ENCODE assay signal across 12 cellular contexts in the genomic region with DNA sequence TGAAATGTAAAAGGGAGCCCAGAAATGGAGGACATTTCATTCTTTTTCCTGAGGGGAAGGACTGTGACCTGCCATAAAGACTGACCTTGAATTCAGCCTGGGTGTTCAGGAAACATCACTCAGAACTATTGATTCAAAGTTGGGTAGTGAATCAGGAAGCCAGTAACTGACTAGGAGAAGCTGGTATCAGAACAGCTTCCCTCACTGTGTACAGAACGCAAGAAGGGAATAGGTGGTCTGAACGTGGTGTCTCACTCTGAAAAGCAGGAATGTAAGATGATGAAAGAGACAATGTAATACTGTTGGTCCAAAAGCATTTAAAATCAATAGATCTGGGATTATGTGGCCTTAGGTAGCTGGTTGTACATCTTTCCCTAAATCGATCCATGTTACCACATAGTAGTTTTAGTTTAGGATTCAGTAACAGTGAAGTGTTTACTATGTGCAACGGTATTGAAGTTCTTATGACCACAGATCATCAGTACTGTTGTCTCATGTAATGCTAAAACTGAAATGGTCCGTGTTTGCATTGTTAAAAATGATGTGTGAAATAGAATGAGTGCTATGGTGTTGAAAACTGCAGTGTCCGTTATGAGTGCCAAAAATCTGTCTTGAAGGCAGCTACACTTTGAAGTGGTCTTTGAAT. TPM values are rescaled to one million over a fixed set of nuclear protein-coding genes. Genes with fewer than 3 reads are reported as not detected.
DNase-seq lines count a peak whose midpoint lies in the region; ATAC-seq, FAIRE-seq and TF ChIP-seq lines count a peak whose summit lies in the region.
"Had no signal": no experiment of that assay in that cellular context is flagged by ENCODE, and none has a peak within 500 bp of the region (broad histone marks: within the 10 kb centered on the region; RNA-seq: fewer than 3 reads in every experiment).

No MANE protein-coding gene starts in this region.

- H3K9ac ChIP-seq in endothelial cell of umbilical vein (replicated peaks; ENCODE audit: extremely low read depth, insufficient read depth, low read length) (no peak overlapping the region), neural progenitor cell (no peak overlapping the region)

- H3K4me2 ChIP-seq in endothelial cell of umbilical vein (ENCODE audit: insufficient read depth, low read length), result peak overlapping the region; percentile 30
- no peak overlapping the region for H3K4me2 ChIP-seq in neural progenitor cell

- H3K9me1 ChIP-seq in endothelial cell of umbilical vein (replicated peaks; ENCODE audit: control insufficient read depth, extremely low read depth, insufficient read depth, low read length), result no peaks in the 10 kb centered on the region

- peaks cover 3% of the 10 kb centered on the region for H3K36me3 Mint-ChIP-seq in nephron (ENCODE audit: low read depth)
- peaks cover 8% of the 10 kb centered on the region for H3K36me3 Mint-ChIP-seq in neural progenitor cell

- peaks cover 37% of the 10 kb centered on the region for H3K4me1 Mint-ChIP-seq in nephron
- peaks cover 28% of the 10 kb centered on the region for H3K4me1 Mint-ChIP-seq in neural progenitor cell

- no peak overlapping the region for H3K27ac Mint-ChIP-seq in nephron
- H3K27ac Mint-ChIP-seq in neural progenitor cell, result no peak overlapping the region
- H3K27ac Mint-ChIP-seq: activated naive CD4-positive, alpha-beta T cell treated with anti-CD3 and anti-CD28 coated beads, Interleukin-2, amount 50 U/mL, for 24 hours had no signal

- no peaks in the 10 kb centered on the region for H3K27me3 ChIP-seq in left ventricle myocardium inferior (ENCODE audit: low read depth)
- no peaks in the 10 kb centered on the region for H3K27me3 ChIP-seq in endothelial cell of umbilical vein (ENCODE audit: control insufficient read depth in 2 of 2, insufficient read depth in 2 of 2, low read length in 2 of 2)
- peaks cover 40% of the 10 kb centered on the region for H3K27me3 ChIP-seq in neural progenitor cell

- TF ChIP-seq CTCF in left ventricle myocardium inferior (IDR thresholded peaks at IDR 0.05; ENCODE audit: borderline replicate concordance) (no peak), endothelial cell of umbilical vein (IDR thresholded peaks at IDR 0.05; ENCODE audit: extremely low read depth in 1 of 2, insufficient read depth in 1 of 2, low read depth in 1 of 2, low read length in 2 of 2) (no peak), nephron (IDR thresholded peaks at IDR 0.05; ENCODE audit: unreplicated experiment in 3 of 3) (no peak), neural progenitor cell (IDR thresholded peaks at IDR 0.05) (no peak)

- H3K4me3 ChIP-seq in left ventricle myocardium inferior, result peak overlapping the region; percentile 13
- no peak overlapping the region for H3K4me3 ChIP-seq in endothelial cell of umbilical vein (replicated peaks in 1 of 3; ENCODE audit: insufficient read depth in 1 of 3, low read depth in 1 of 3, low read length in 3 of 3)
- no peak overlapping the region for H3K4me3 ChIP-seq in neural progenitor cell

- H4K20me1 ChIP-seq in endothelial cell of umbilical vein (replicated peaks; ENCODE audit: control insufficient read depth, extremely low read depth, insufficient read depth, low read length) (no peaks in the 10 kb centered on the region), neural progenitor cell (ENCODE audit: low read depth) (peaks cover 13% of the 10 kb centered on the region)

- POLR2A ChIA-PET in endothelial cell of umbilical vein (lab: Charles Lee), result no interaction called here

- FAIRE-seq in endothelial cell of umbilical vein (lab: Jason Lieb, UNC), result no peak

- peaks cover 18% of the 10 kb centered on the region for H3F3A ChIP-seq in neural progenitor cell (ENCODE audit: low read depth)

- no peak for TF ChIP-seq POLR2A in endothelial cell of umbilical vein (IDR thresholded peaks at IDR 0.05; ENCODE audit: low read depth, low read length)

- H3K27ac ChIP-seq in left ventricle myocardium inferior (replicated peaks), result no peak overlapping the region
- no peak overlapping the region for H3K27ac ChIP-seq in endothelial cell of umbilical vein (ENCODE audit: insufficient read depth, low read depth, low read length)
- no peak overlapping the region for H3K27ac ChIP-seq in neural progenitor cell

- dilution Hi-C loops in endothelial cell of umbilical vein (cut with MboI; ENCODE audit: extremely low pct_ligation_motif_present, low sequenced_read_pairs), result loop anchor here (25.0 kb wide), 2 partner anchors 201 to 324 kb away; no protein-coding TSS in a partner anchor

- peaks cover 15% of the 10 kb centered on the region for H3K79me2 ChIP-seq in endothelial cell of umbilical vein (ENCODE audit: control insufficient read depth, insufficient read depth, low read length)
- no peaks in the 10 kb centered on the region for H3K79me2 ChIP-seq in neural progenitor cell (ENCODE audit: low read depth)

- CTCF ChIA-PET in endothelial cell of umbilical vein (lab: Charles Lee), result interaction anchor here (0.6 to 14.8 kb wide), 6 partner anchors 9 to 334 kb away, joined by 3 to 550 read pairs (median 3); no protein-coding TSS in a partner anchor

- no peak for ATAC-seq in left cardiac atrium
- ATAC-seq: Panc1 had no signal

- H3K36me3 ChIP-seq in left ventricle myocardium inferior (peaks cover 12% of the 10 kb centered on the region), endothelial cell of umbilical vein (ENCODE audit: control insufficient read depth in 2 of 2, extremely low read depth in 1 of 2, insufficient read depth in 2 of 2, low read length in 2 of 2) (peaks cover 0 to 2% of the 10 kb centered on the region in 2 experiments), neural progenitor cell (no peaks in the 10 kb centered on the region)

- H2AFZ ChIP-seq in endothelial cell of umbilical vein (ENCODE audit: low read depth, low read length) (no peak overlapping the region), neural progenitor cell (replicated peaks) (no peak overlapping the region)

- BruUV-seq in endothelial cell of umbilical vein (replicated peaks; lab: Mats Ljungman, UMichigan), result no TSS peak

- intact Hi-C loops in left ventricle myocardium inferior (cut with micrococcal nuclease) (no loop called here), left cardiac atrium (cut with DNase I) (loop anchor here in 1 of 2 donors (10.0 kb wide), 1 partner anchor 313 kb away; a partner anchor contains a TSS), endothelial cell of umbilical vein (cut with micrococcal nuclease) (no loop called here)

- DNase-seq in left ventricle myocardium inferior (no peak), left cardiac atrium (no peak), endothelial cell of umbilical vein (ENCODE audit: low read depth, low spot score) (peak; percentile 24), NCI-H2227 treated with DMSO at 0.1 percent for 48 hours (lab: John Stamatoyannopoulos, UW) (no peak), neural progenitor cell (ENCODE audit: low spot score) (no peak), SIG-M5 (lab: John Stamatoyannopoulos, UW) (no peak)
- DNase-seq in activated CD4-positive, alpha-beta T cell treated with anti-CD3 and anti-CD28 coated beads, Interleukin-2, amount 50 U/mL, for 1 hour, result no peak
- DNase-seq: NCI-H69; stimulated activated CD4-positive, alpha-beta T cell treated with anti-CD3 and anti-CD28 coated beads, Interleukin-2, amount 100 ng/mL, for 24 hours had no signal

- peak overlapping the region in 2 of 3 experiments; percentile 62 to 98 for H3K4me3 Mint-ChIP-seq in nephron
- H3K4me3 Mint-ChIP-seq in neural progenitor cell, result no peak overlapping the region
- H3K4me3 Mint-ChIP-seq: activated naive CD4-positive, alpha-beta T cell treated with anti-CD3 and anti-CD28 coated beads, Interleukin-2, amount 50 U/mL, for 24 hours had no signal

- H3K4me1 ChIP-seq in left ventricle myocardium inferior, result peaks cover 46% of the 10 kb centered on the region
- peaks cover 28% of the 10 kb centered on the region for H3K4me1 ChIP-seq in endothelial cell of umbilical vein (ENCODE audit: control insufficient read depth, extremely low read depth, insufficient read depth, low read length)
- peaks cover 13% of the 10 kb centered on the region for H3K4me1 ChIP-seq in neural progenitor cell

- H3K9me3 Mint-ChIP-seq in nephron (no peaks in the 10 kb centered on the region), neural progenitor cell (no peaks in the 10 kb centered on the region)
- H3K9me3 Mint-ChIP-seq: activated naive CD4-positive, alpha-beta T cell treated with anti-CD3 and anti-CD28 coated beads, Interleukin-2, amount 50 U/mL, for 24 hours had no signal

- H3K27me3 Mint-ChIP-seq in nephron (ENCODE audit: low read depth) (no peaks in the 10 kb centered on the region), neural progenitor cell (ENCODE audit: insufficient read depth, low read depth) (peaks cover 5% of the 10 kb centered on the region)
- H3K27me3 Mint-ChIP-seq: activated naive CD4-positive, alpha-beta T cell treated with anti-CD3 and anti-CD28 coated beads, Interleukin-2, amount 50 U/mL, for 24 hours had no signal

- H3K9me3 ChIP-seq in left ventricle myocardium inferior (replicated peaks), result no peaks in the 10 kb centered on the region
- no peaks in the 10 kb centered on the region for H3K9me3 ChIP-seq in endothelial cell of umbilical vein (replicated peaks; ENCODE audit: control insufficient read depth, insufficient read depth, low read length)
- no peaks in the 10 kb centered on the region for H3K9me3 ChIP-seq in neural progenitor cell (ENCODE audit: low read depth)

TF ChIP-seq in endothelial cell of umbilical vein, 7 proteins besides CTCF, POLR2A, EP300 and RAD21:
- TF ChIP-seq, protein P1, sequence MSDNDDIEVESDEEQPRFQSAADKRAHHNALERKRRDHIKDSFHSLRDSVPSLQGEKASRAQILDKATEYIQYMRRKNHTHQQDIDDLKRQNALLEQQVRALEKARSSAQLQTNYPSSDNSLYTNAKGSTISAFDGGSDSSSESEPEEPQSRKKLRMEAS (IDR thresholded peaks at IDR 0.05; ENCODE audit: insufficient read depth, insufficient read length), result no peak
- no peak for TF ChIP-seq FOS (IDR thresholded peaks at IDR 0.05; ENCODE audit: borderline replicate concordance, insufficient read depth, low read length)
- TF ChIP-seq EZH2 (IDR thresholded peaks at IDR 0.05; ENCODE audit: borderline replicate concordance, low read depth, low read length, severe bottlenecking), result no peak
- no peak for TF ChIP-seq JUN (IDR thresholded peaks at IDR 0.05; ENCODE audit: borderline replicate concordance, insufficient read depth, insufficient read length, low read depth)

RNA-seq across cellular contexts. Expression of a gene that starts 2.9 kb away (rescaled TPM):
- 15.8 TPM for total RNA-seq in left ventricle myocardium inferior
- total RNA-seq in left cardiac atrium, result 10 to 100 TPM; 33.1 to 89.7 TPM
- 9.1 and 9.5 TPM in 2 replicates for total RNA-seq in endothelial cell of umbilical vein
- polyA plus RNA-seq in endothelial cell of umbilical vein, result 4.4 and 6.1 TPM in 2 replicates
- 13.2 and 14.9 TPM in 2 replicates for polyA plus RNA-seq in endothelial cell of umbilical vein (2011; cell fraction: cytosol; rRNA removed)
- 20.7 and 22.9 TPM in 2 replicates for polyA plus RNA-seq in endothelial cell of umbilical vein (2011; cell fraction: nucleus; rRNA removed)
- polyA plus RNA-seq in endothelial cell of umbilical vein (2012), result 8.3 and 14.8 TPM in 2 replicates
- 4.0 and 5.5 TPM in 2 replicates for polyA minus RNA-seq in endothelial cell of umbilical vein
- polyA minus RNA-seq in endothelial cell of umbilical vein (2011; cell fraction: cytosol; rRNA and poly(A)+ RNA removed), result 15.1 TPM
- polyA minus RNA-seq in endothelial cell of umbilical vein (2011; cell fraction: nucleus; rRNA and poly(A)+ RNA removed), result 18.0 and 23.7 TPM in 2 replicates
- 13.4 and 14.4 TPM in 2 replicates for total RNA-seq in neural progenitor cell (ENCODE audit: low replicate concordance)
